Comparison of ENCODE assay signal across 9 cellular contexts in genomic region chr4:105155426-105155825, GRCh38.
"Had no signal": no experiment of that assay in that cellular context is flagged by ENCODE, and none has a peak within 500 bp of the region (broad histone marks: within the 10 kb centered on the region; RNA-seq: fewer than 3 reads in every experiment).

No MANE protein-coding gene starts in this region.

- DNase-seq: activated CD4-positive, alpha-beta T cell treated with anti-CD3 and anti-CD28 coated beads, Interleukin-2, amount 50 U/mL, for 1 hour; activated naive CD4-positive, alpha-beta T cell treated with anti-CD3 and anti-CD28 coated beads, Interleukin-2, amount 50 U/mL, for 16 hours; activated T-cell treated with anti-CD3 and anti-CD28 coated beads for 4 hours; adrenal gland; head of caudate nucleus; kidney; stomach; T-helper 2 cell had no signal

- FAIRE-seq: kidney, urothelium cell line had no signal
